In the genomic region with DNA sequence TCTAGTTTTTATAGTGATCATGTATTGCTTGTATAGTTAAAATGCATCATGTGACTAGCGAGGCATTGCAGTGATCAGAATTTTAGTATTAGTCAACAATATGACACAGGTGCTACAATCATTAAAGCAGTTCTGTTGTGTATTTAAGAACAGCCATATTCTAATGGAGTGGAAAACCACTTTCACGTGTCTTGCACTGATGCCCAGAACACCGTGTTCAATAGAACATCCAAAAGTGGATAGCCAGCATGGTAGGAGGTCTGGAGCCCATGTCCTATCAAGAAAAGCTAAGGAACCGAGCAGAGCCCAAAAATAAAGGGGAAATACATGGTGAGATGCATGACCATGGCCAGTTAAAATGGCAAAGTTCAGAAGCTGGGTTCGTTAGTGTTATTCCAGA, we compare ENCODE assay signal across 35 cellular contexts. TPM values are rescaled to one million over a fixed set of nuclear protein-coding genes. Genes with fewer than 3 reads are reported as not detected.
"Had no signal": no experiment of that assay in that cellular context is flagged by ENCODE, and none has a peak within 500 bp of the region (broad histone marks: within the 10 kb centered on the region; RNA-seq: fewer than 3 reads in every experiment).

No MANE protein-coding gene starts in this region.

- DNase-seq: Karpas-422, Kasumi-1, MG63, MM.1S, MV-4-11, NCI-H1048, NCI-H1092, NCI-H1092 treated with DMSO at 0.1 percent for 48 hours, NCI-H1105, NCI-H1105 treated with DMSO at 0.1 percent for 48 hours, NCI-H1417, NCI-H1417 treated with DMSO at 0.1 percent for 48 hours, NCI-H1436, NCI-H1436 treated with DMSO at 0.1 percent for 48 hours, NCI-H146, NCI-H1694, NCI-H1694 treated with DMSO at 0.1 percent for 48 hours, NCI-H187, NCI-H187 treated with DMSO at 0.1 percent for 48 hours, NCI-H1930, NCI-H2029, NCI-H2029 treated with DMSO at 0.1 percent for 48 hours, NCI-H2081, NCI-H2081 treated with DMSO at 0.1 percent for 48 hours, NCI-H2107, NCI-H2171, NCI-H2171 treated with DMSO at 0.1 percent for 48 hours, NCI-H2227 treated with DMSO at 0.1 percent for 48 hours, NCI-H226, NCI-H345, NCI-H446, NCI-H446 treated with DMSO at 0.1 percent for 48 hours, NCI-H510A had no signal

RNA-seq across cellular contexts. Expression of gene FGF14, which starts 55.1 kb away (rescaled TPM):
- total RNA-seq: M059J, MCF 10A had no signal
